30 cellular contexts compared by ENCODE assay signal in genomic region chr16:30084096-30084815, GRCh38. TPM values are rescaled to one million over a fixed set of nuclear protein-coding genes. Genes with fewer than 3 reads are reported as not detected.
DNase-seq lines count a peak whose midpoint lies in the region; ATAC-seq, FAIRE-seq and TF ChIP-seq lines count a peak whose summit lies in the region.
"Had no signal": no experiment of that assay in that cellular context is flagged by ENCODE, and none has a peak within 500 bp of the region (broad histone marks: within the 10 kb centered on the region; RNA-seq: fewer than 3 reads in every experiment).

No MANE protein-coding gene starts in this region.

- ATAC-seq in sciatic nerve, result peak; percentile 3
- ATAC-seq in HG02798 (IDR thresholded peaks at IDR 0.05; ENCODE audit: poor library complexity, unreplicated experiment), result no peak
- ATAC-seq: effector memory CD8-positive, alpha-beta T cell; left lung had no signal

- no peak for TF ChIP-seq CTCF in endothelial cell (IDR thresholded peaks at IDR 0.05; ENCODE audit: unreplicated experiment)

- no peaks in the 10 kb centered on the region for H3K9me3 Mint-ChIP-seq in activated naive CD4-positive, alpha-beta T cell treated with anti-CD3 and anti-CD28 coated beads, Interleukin-2, amount 10 ng/mL, durations not matched to agents 7 days and 5 days
- no peaks in the 10 kb centered on the region for H3K9me3 Mint-ChIP-seq in endothelial cell (ENCODE audit: unreplicated experiment)
- H3K9me3 Mint-ChIP-seq: CD8-positive, alpha-beta memory T cell; central memory CD8-positive, alpha-beta T cell; effector memory CD8-positive, alpha-beta T cell had no signal

- intact Hi-C loops in sciatic nerve (cut with DNase I), result no loop called here

- H3K36me3 Mint-ChIP-seq in activated naive CD4-positive, alpha-beta T cell treated with anti-CD3 and anti-CD28 coated beads, Interleukin-2, amount 10 ng/mL, durations not matched to agents 7 days and 5 days, result peaks cover 55% of the 10 kb centered on the region
- H3K36me3 Mint-ChIP-seq in endothelial cell (ENCODE audit: low read depth, unreplicated experiment), result peaks cover 39% of the 10 kb centered on the region

- H3K27ac Mint-ChIP-seq in activated naive CD4-positive, alpha-beta T cell treated with anti-CD3 and anti-CD28 coated beads, Interleukin-2, amount 10 ng/mL, durations not matched to agents 7 days and 5 days, result peak overlapping the region; percentile 45
- H3K27ac Mint-ChIP-seq in endothelial cell (ENCODE audit: unreplicated experiment), result peak overlapping the region; percentile 58

- peak; percentile 10 for TF ChIP-seq POLR2A in GM18951 (IDR thresholded peaks at IDR 0.05; ENCODE audit: extremely low read depth, insufficient read depth, insufficient read length)

- H3K4me3 Mint-ChIP-seq in activated naive CD4-positive, alpha-beta T cell treated with anti-CD3 and anti-CD28 coated beads, Interleukin-2, amount 10 ng/mL, durations not matched to agents 7 days and 5 days, result no peak overlapping the region
- H3K4me3 Mint-ChIP-seq in endothelial cell (ENCODE audit: unreplicated experiment), result peak overlapping the region; percentile 70
- H3K4me3 Mint-ChIP-seq: central memory CD8-positive, alpha-beta T cell; effector memory CD8-positive, alpha-beta T cell had no signal

- DNase-seq in activated naive CD4-positive, alpha-beta T cell treated with anti-CD3 and anti-CD28 coated beads, Interleukin-2, amount 10 ng/mL, durations not matched to agents 7 days and 5 days, result no peak
- no peak for DNase-seq in activated naive CD4-positive, alpha-beta T cell treated with Interleukin-2 at 50 U/mL for 16 hours
- DNase-seq in endothelial cell (ENCODE audit: low spot score) (no peak), sciatic nerve (ENCODE audit: low spot score) (no peak), GM19239 (ENCODE audit: insufficient read length, low spot score) (no peak), medulla oblongata (ENCODE audit: extremely low spot score) (no peak)
- DNase-seq: activated CD4-positive, alpha-beta T cell treated with anti-CD3 and anti-CD28 coated beads, Interleukin-2, amount 50 U/mL, for 4 hours; activated CD4-positive, CD25-positive, alpha-beta regulatory T cell; activated CD8-positive, alpha-beta memory T cell treated with anti-CD3 and anti-CD28 coated beads, Interleukin-2, amount 50 U/mL, for 48 hours; activated effector memory CD4-positive, alpha-beta T cell treated with Interleukin-2 at 50 U/mL for 16 hours; CD8-positive, alpha-beta memory T cell; effector memory CD8-positive, alpha-beta T cell; glutamatergic neuron; left lung; MG63; NCI-H1105; NCI-H1930; NCI-H2171 treated with DMSO at 0.1 percent for 48 hours; NCI-H510A; nucleus accumbens; SK-N-SH; stomach; thyroid gland had no signal

- CTCF ChIA-PET in activated naive CD4-positive, alpha-beta T cell treated with anti-CD3 and anti-CD28 coated beads, Interleukin-2, amount 10 ng/mL, durations not matched to agents 7 days and 5 days (lab: Charles Lee), result no interaction called here

- in situ Hi-C loops in GM18951 (cut with MboI; ENCODE audit: low sequenced_read_pairs, unreplicated experiment), result no loop called here

- no peaks in the 10 kb centered on the region for H3K27me3 Mint-ChIP-seq in activated naive CD4-positive, alpha-beta T cell treated with anti-CD3 and anti-CD28 coated beads, Interleukin-2, amount 10 ng/mL, durations not matched to agents 7 days and 5 days
- H3K27me3 Mint-ChIP-seq in endothelial cell (ENCODE audit: unreplicated experiment), result peaks cover 22% of the 10 kb centered on the region
- H3K27me3 Mint-ChIP-seq: CD8-positive, alpha-beta memory T cell; central memory CD8-positive, alpha-beta T cell; effector memory CD8-positive, alpha-beta T cell had no signal

- H3K4me1 Mint-ChIP-seq in activated naive CD4-positive, alpha-beta T cell treated with anti-CD3 and anti-CD28 coated beads, Interleukin-2, amount 10 ng/mL, durations not matched to agents 7 days and 5 days, result peaks cover 25% of the 10 kb centered on the region
- H3K4me1 Mint-ChIP-seq in endothelial cell (ENCODE audit: unreplicated experiment), result peaks cover 4% of the 10 kb centered on the region

- no peak for FAIRE-seq in GM19239 (lab: Jason Lieb, UNC)
- FAIRE-seq: A549, H1, TTC549 had no signal

RNA-seq across cellular contexts. Expression of gene TBX6, which starts 7.5 kb away (rescaled TPM):
- 2.6 TPM for total RNA-seq in endothelial cell (ENCODE audit: unreplicated experiment)
- total RNA-seq in sciatic nerve, result 1.7 TPM
- total RNA-seq: Daoy had no signal

RNA-seq across cellular contexts. Expression of gene PPP4C, which starts 8.5 kb away (rescaled TPM):
- total RNA-seq in endothelial cell (ENCODE audit: unreplicated experiment) (191 TPM), sciatic nerve (41.2 TPM)

RNA-seq across cellular contexts. Expression of gene YPEL3, which starts 11.8 kb away (rescaled TPM):
- total RNA-seq in endothelial cell (ENCODE audit: unreplicated experiment) (45.9 TPM), sciatic nerve (96.4 TPM)

RNA-seq across cellular contexts. Expression of gene ALDOA, which starts 18.7 kb away (rescaled TPM):
- 551 TPM for total RNA-seq in endothelial cell (ENCODE audit: unreplicated experiment)
- total RNA-seq in sciatic nerve, result 600 TPM

RNA-seq across cellular contexts. Expression of gene GDPD3, which starts 29.1 kb away (rescaled TPM):
- total RNA-seq in endothelial cell (ENCODE audit: unreplicated experiment) (9.3 TPM), sciatic nerve (17.1 TPM)
- total RNA-seq: H1 had no signal
